Comparison of ENCODE assay signal across 1 cellular context in genomic region chr12:75635606-75636444, GRCh38.
TF ChIP-seq lines count a peak whose summit lies in the region.

No MANE protein-coding gene starts in this region.

TF ChIP-seq in HepG2, 621 proteins besides CTCF, POLR2A, EP300 and RAD21 (continued from another document and continues in another):
- TF ChIP-seq FUBP1 (CRISPR knock-in tag; IDR thresholded peaks at IDR 0.05; ENCODE audit: borderline replicate concordance) (no peak), GFI1 (CRISPR knock-in tag; IDR thresholded peaks at IDR 0.05; ENCODE audit: borderline replicate concordance) (no peak), ZNF34 (CRISPR knock-in tag; IDR thresholded peaks at IDR 0.05; ENCODE audit: borderline replicate concordance) (no peak), TMF1 (CRISPR knock-in tag; IDR thresholded peaks at IDR 0.05; ENCODE audit: low read depth) (no peak), RCOR2 (CRISPR knock-in tag; IDR thresholded peaks at IDR 0.05) (peak; percentile 93), ARNT2 (CRISPR knock-in tag; IDR thresholded peaks at IDR 0.05; ENCODE audit: low read depth) (no peak), ZNF841 (CRISPR knock-in tag; IDR thresholded peaks at IDR 0.05; ENCODE audit: borderline replicate concordance) (no peak), ZNF33B (CRISPR knock-in tag; IDR thresholded peaks at IDR 0.05) (no peak), POGZ (CRISPR knock-in tag; IDR thresholded peaks at IDR 0.05) (peak; percentile 71), NCOR1 (IDR thresholded peaks at IDR 0.05; ENCODE audit: borderline replicate concordance, low read length) (peak; percentile 65; the same call in 1 of the 2 replicates), SP1 (IDR thresholded peaks at IDR 0.05) (no peak), SP1 (CRISPR knock-in tag; IDR thresholded peaks at IDR 0.05) (no peak), ZNF761 (CRISPR knock-in tag; conservative IDR thresholded peaks at IDR 0.05) (no peak), ZFYVE20 (CRISPR knock-in tag; IDR thresholded peaks at IDR 0.05; ENCODE audit: borderline replicate concordance, low read depth) (no peak), STAG1 (CRISPR knock-in tag; IDR thresholded peaks at IDR 0.05) (peak; percentile 23), SMC3 (IDR thresholded peaks at IDR 0.05; ENCODE audit: low read length) (0 out of 2 replicates have a peak, but pooled peaks have one; percentile 13), ZNF768 (CRISPR knock-in tag; IDR thresholded peaks at IDR 0.05) (no peak), ZNF503 (CRISPR knock-in tag; IDR thresholded peaks at IDR 0.05) (peak; percentile 76), DNMT3B (CRISPR knock-in tag; conservative IDR thresholded peaks at IDR 0.05) (0 out of 2 replicates have a peak, but pooled peaks have one; percentile 54), NFKB2 (CRISPR knock-in tag; IDR thresholded peaks at IDR 0.05; ENCODE audit: borderline replicate concordance) (no peak), ZBTB21 (CRISPR knock-in tag; IDR thresholded peaks at IDR 0.05) (peak; percentile 94), PAXIP1 (CRISPR knock-in tag; conservative IDR thresholded peaks at IDR 0.05) (peak; percentile 88), ZNF724P (CRISPR knock-in tag; IDR thresholded peaks at IDR 0.05; ENCODE audit: borderline replicate concordance) (no peak), ZFP90 (CRISPR knock-in tag; IDR thresholded peaks at IDR 0.05; ENCODE audit: borderline replicate concordance) (no peak), KDM6A (CRISPR knock-in tag; IDR thresholded peaks at IDR 0.05; ENCODE audit: low read depth) (peak; percentile 74; the same call in 1 of the 2 replicates), HINFP (CRISPR knock-in tag; IDR thresholded peaks at IDR 0.05; ENCODE audit: low read depth) (no peak), ZBTB20 (CRISPR knock-in tag; IDR thresholded peaks at IDR 0.05; ENCODE audit: borderline replicate concordance, low read depth) (peak; percentile 81), USF2 (IDR thresholded peaks at IDR 0.05; ENCODE audit: low read depth, low read length) (no peak), USF2 (CRISPR knock-in tag; IDR thresholded peaks at IDR 0.05; ENCODE audit: borderline replicate concordance) (no peak), PTBP1 (IDR thresholded peaks at IDR 0.05; ENCODE audit: low read depth, low read length, poor library complexity, severe bottlenecking) (no peak), MLLT10 (CRISPR knock-in tag; IDR thresholded peaks at IDR 0.05) (no peak), ZC3H13 (CRISPR knock-in tag; IDR thresholded peaks at IDR 0.05) (no peak), ZNF607 (CRISPR knock-in tag; IDR thresholded peaks at IDR 0.05; ENCODE audit: borderline replicate concordance) (no peak), NFYC (CRISPR knock-in tag; IDR thresholded peaks at IDR 0.05) (peak; percentile 61), ZNF674 (CRISPR knock-in tag; IDR thresholded peaks at IDR 0.05; ENCODE audit: low read depth) (no peak), ZBTB7B (CRISPR knock-in tag; IDR thresholded peaks at IDR 0.05) (no peak), POLR2AphosphoS2 (IDR thresholded peaks at IDR 0.05; ENCODE audit: low read depth, low read length) (no peak), ZNF496 (CRISPR knock-in tag; IDR thresholded peaks at IDR 0.05; ENCODE audit: insufficient replicate concordance) (no peak), ZNF709 (CRISPR knock-in tag; IDR thresholded peaks at IDR 0.05) (no peak), TBL1XR1 (IDR thresholded peaks at IDR 0.05; ENCODE audit: borderline replicate concordance, low read length, partially characterized antibody) (peak; percentile 61), SP2 (CRISPR knock-in tag; IDR thresholded peaks at IDR 0.05) (no peak), ADNP (CRISPR knock-in tag; IDR thresholded peaks at IDR 0.05) (no peak), ZNF256 (CRISPR knock-in tag; conservative IDR thresholded peaks at IDR 0.05) (no peak), ZNF792 (CRISPR knock-in tag; IDR thresholded peaks at IDR 0.05) (no peak), ZNF589 (CRISPR knock-in tag; conservative IDR thresholded peaks at IDR 0.05) (no peak), GLI4 (CRISPR knock-in tag; IDR thresholded peaks at IDR 0.05; ENCODE audit: borderline replicate concordance) (no peak), ZHX1 (CRISPR knock-in tag; IDR thresholded peaks at IDR 0.05; ENCODE audit: low read depth) (peak; percentile 61; the same call in 1 of the 2 replicates), MXI1 (IDR thresholded peaks at IDR 0.05; ENCODE audit: borderline replicate concordance, low read depth, low read length) (no peak), ZBTB14 (CRISPR knock-in tag; IDR thresholded peaks at IDR 0.05) (no peak), BRF2 (CRISPR knock-in tag; IDR thresholded peaks at IDR 0.05) (no peak), SIX1 (CRISPR knock-in tag; IDR thresholded peaks at IDR 0.05; ENCODE audit: borderline replicate concordance) (peak; percentile 29; the same call in 1 of the 2 replicates), ZNF781 (CRISPR knock-in tag; IDR thresholded peaks at IDR 0.05; ENCODE audit: borderline replicate concordance, not compliant biosample characterization) (no peak), SPEN (CRISPR knock-in tag; IDR thresholded peaks at IDR 0.05; ENCODE audit: low read depth) (no peak), FOXA1 (IDR thresholded peaks at IDR 0.05) (no peak), FOXA1 (CRISPR knock-in tag; IDR thresholded peaks at IDR 0.05) (peak; percentile 82), RFXANK (CRISPR knock-in tag; IDR thresholded peaks at IDR 0.05) (no peak), ZFP82 (CRISPR knock-in tag; IDR thresholded peaks at IDR 0.05; ENCODE audit: borderline replicate concordance) (no peak), TBX3 (IDR thresholded peaks at IDR 0.05; ENCODE audit: borderline replicate concordance) (peak; percentile 76; the same call in 1 of the 2 replicates)
